8 cellular contexts compared by ENCODE assay signal in genomic region chr5:74865799-74866652, GRCh38. TPM values are rescaled to one million over a fixed set of nuclear protein-coding genes. Genes with fewer than 3 reads are reported as not detected.
DNase-seq lines count a peak whose midpoint lies in the region; FAIRE-seq and TF ChIP-seq lines count a peak whose summit lies in the region.

Gene FAM169A, minus strand, starts transcription at chr5:74866387. Its CDS starts 24,711 bp downstream, at chr5:74841676.

- FAIRE-seq in frontal cortex (lab: Jason Lieb, UNC), result no peak

- no peaks in the 10 kb centered on the region for H3K27me3 ChIP-seq in NT2/D1 (ENCODE audit: insufficient read depth, insufficient read length)

- TF ChIP-seq CTCF in HEK293 (tag by site-specific recombination; IDR thresholded peaks at IDR 0.05) (peak; percentile 62; the same call in 1 of the 2 replicates), type B pancreatic cell (conservative IDR thresholded peaks at IDR 0.05) (no peak)

- peak within 1 kb of the TSS; percentile 94 for H3K27ac ChIP-seq in HEK293 (ENCODE audit: extremely low read depth, low read depth, low read length)

- H3K4me3 Mint-ChIP-seq in type B pancreatic cell, result peak within 1 kb of the TSS; percentile 99

- peak; percentile 64 for DNase-seq in EL
- no peak for DNase-seq in NT2/D1 (ENCODE audit: low read depth, low spot score)
- peak; percentile 16 for DNase-seq in activated T-helper 9 cell treated with anti-CD3 and anti-CD28 coated beads, Interleukin-2, amount 50 U/mL, for 16 hours (ENCODE audit: low read depth)
- peak; percentile 72 to 76 for DNase-seq in frontal cortex (ENCODE audit: low spot score in 2 of 2)
- peak in 41 of 56 donors; percentile 12 to 77 (median 53) for DNase-seq in nucleus accumbens (lab: John Stamatoyannopoulos, UW)
- DNase-seq in type B pancreatic cell (ENCODE audit: extremely low spot score, unreplicated experiment), result peak; percentile 75
- DNase-seq in HUDEP-2 (lab: John Stamatoyannopoulos, UW; ENCODE audit: unreplicated experiment in 76 of 76), result no peak

- H3K36me3 ChIP-seq in HEK293 (ENCODE audit: control insufficient read depth in 2 of 2, insufficient read depth in 1 of 2, low read length in 2 of 2) (no peaks in the 10 kb centered on the region), NT2/D1 (ENCODE audit: insufficient read depth, insufficient read length, low read length) (no peaks in the 10 kb centered on the region)

- no peaks in the 10 kb centered on the region for H3K9me3 ChIP-seq in HEK293 (ENCODE audit: control insufficient read depth, insufficient read depth, low read depth, low read length)
- H3K9me3 ChIP-seq in NT2/D1 (ENCODE audit: insufficient read depth, low read length), result no peaks in the 10 kb centered on the region

- peak within 1 kb of the TSS; percentile 91 for H3K27ac Mint-ChIP-seq in type B pancreatic cell

- H3K36me3 Mint-ChIP-seq in type B pancreatic cell, result no peaks in the 10 kb centered on the region

- CTCF ChIA-PET in HEK293 (lab: Yijun Ruan, JAX), result interaction anchor here (0.6 to 1.1 kb wide), 5 partner anchors 10 to 431 kb away, joined by 3 to 5 read pairs (median 3); no protein-coding TSS in a partner anchor

- peaks cover 10% of the 10 kb centered on the region for H3K4me1 Mint-ChIP-seq in type B pancreatic cell (ENCODE audit: unreplicated experiment)

- POLR2A ChIA-PET in HEK293 (lab: Yijun Ruan, JAX), result interaction anchor here (0.7 to 1.2 kb wide), 4 partner anchors 9 to 99 kb away, joined by 3 read pairs; partner anchors contain the start of genes GFM2 and NSA2

- no peaks in the 10 kb centered on the region for H3K9me3 Mint-ChIP-seq in type B pancreatic cell

- H3K4me3 ChIP-seq in HEK293 (ENCODE audit: low read depth, low read length) (peak within 1 kb of the TSS; percentile 90), NT2/D1 (ENCODE audit: insufficient read length, low read depth) (peak within 1 kb of the TSS; percentile 85)

- H3K4me1 ChIP-seq in HEK293 (ENCODE audit: control insufficient read depth, insufficient read depth, low read length) (peaks cover 3% of the 10 kb centered on the region; the same call in 1 of the 2 replicates), NT2/D1 (ENCODE audit: insufficient read depth, insufficient read length) (no peaks in the 10 kb centered on the region)

- peak within 1 kb of the TSS; percentile 81 for H3K9ac ChIP-seq in NT2/D1 (ENCODE audit: insufficient read length, low read depth)

- H3K27me3 Mint-ChIP-seq in type B pancreatic cell, result peaks cover 9% of the 10 kb centered on the region

TF ChIP-seq in HEK293, 187 proteins besides CTCF, POLR2A, EP300 and RAD21:
- TF ChIP-seq ZBTB17 (tag by site-specific recombination; IDR thresholded peaks at IDR 0.05), result 0 out of 2 replicates have a peak, but pooled peaks have one; percentile 41
- no peak for TF ChIP-seq SP7 (tag by site-specific recombination; IDR thresholded peaks at IDR 0.05)
- TF ChIP-seq YY2 (tag by site-specific recombination; IDR thresholded peaks at IDR 0.05), result peak; percentile 44; the same call in 1 of the 2 replicates
- TF ChIP-seq ZNF341 (tag by site-specific recombination; IDR thresholded peaks at IDR 0.05; ENCODE audit: low read depth), result peak; percentile 39
- TF ChIP-seq KLF9 (tag by site-specific recombination; IDR thresholded peaks at IDR 0.05; ENCODE audit: low read depth), result 0 out of 2 replicates have a peak, but pooled peaks have one; percentile 35
- TF ChIP-seq ZNF654 (tag by site-specific recombination; IDR thresholded peaks at IDR 0.05; ENCODE audit: low read depth), result no peak
- no peak for TF ChIP-seq GFI1B (tag by site-specific recombination; IDR thresholded peaks at IDR 0.05)
- TF ChIP-seq GLIS2 (tag by site-specific recombination; IDR thresholded peaks at IDR 0.05), result peak; percentile 55; the same call in 1 of the 2 replicates
- TF ChIP-seq ZNF335 (tag by site-specific recombination; conservative IDR thresholded peaks at IDR 0.05), result no peak
- TF ChIP-seq ZNF404 (tag by site-specific recombination; IDR thresholded peaks at IDR 0.05), result no peak
- TF ChIP-seq ZNF677 (tag by site-specific recombination; IDR thresholded peaks at IDR 0.05), result 0 out of 2 replicates have a peak, but pooled peaks have one; percentile 4
- peak; percentile 84 for TF ChIP-seq IKZF3 (tag by site-specific recombination; IDR thresholded peaks at IDR 0.05)
- TF ChIP-seq MEIS1 (CRISPR knock-in tag; IDR thresholded peaks at IDR 0.05; ENCODE audit: borderline replicate concordance), result peak; percentile 35; the same call in 1 of the 2 replicates
- 0 out of 2 replicates have a peak, but pooled peaks have one; percentile 28 for TF ChIP-seq ZNF660 (tag by site-specific recombination; IDR thresholded peaks at IDR 0.05)
- TF ChIP-seq ZNF529 (tag by site-specific recombination; IDR thresholded peaks at IDR 0.05; ENCODE audit: insufficient replicate concordance), result no peak
- peak; percentile 61 for TF ChIP-seq ZFHX2 (tag by site-specific recombination; conservative IDR thresholded peaks at IDR 0.05)
- peak; percentile 80 for TF ChIP-seq ZBTB26 (tag by site-specific recombination; optimal IDR thresholded peaks at IDR 0.05)
- peak; percentile 29; the same call in 1 of the 2 replicates for TF ChIP-seq ZBTB20 (tag by site-specific recombination; IDR thresholded peaks at IDR 0.05)
- no peak for TF ChIP-seq ZSCAN23 (tag by site-specific recombination; IDR thresholded peaks at IDR 0.05)
- TF ChIP-seq ZNF585B (tag by site-specific recombination; IDR thresholded peaks at IDR 0.05), result no peak
- no peak for TF ChIP-seq SETDB1 (IDR thresholded peaks at IDR 0.05; ENCODE audit: insufficient read length, low read length)
- peak; percentile 76 for TF ChIP-seq YY1 (tag by site-specific recombination; IDR thresholded peaks at IDR 0.05)
- 0 out of 2 replicates have a peak, but pooled peaks have one; percentile 18 for TF ChIP-seq ZSCAN30 (tag by site-specific recombination; IDR thresholded peaks at IDR 0.05)
- 0 out of 2 replicates have a peak, but pooled peaks have one; percentile 15 for TF ChIP-seq ZBTB48 (tag by site-specific recombination; IDR thresholded peaks at IDR 0.05)
- TF ChIP-seq ZSCAN18 (tag by site-specific recombination; IDR thresholded peaks at IDR 0.05), result no peak
- TF ChIP-seq EGR2 (tag by site-specific recombination; IDR thresholded peaks at IDR 0.05; ENCODE audit: low read depth), result peak; percentile 21; the same call in 1 of the 2 replicates
- no peak for TF ChIP-seq ZNF658 (tag by site-specific recombination; IDR thresholded peaks at IDR 0.05)
- TF ChIP-seq PBX3 (CRISPR knock-in tag; IDR thresholded peaks at IDR 0.05), result peak; percentile 66; the same call in 1 of the 2 replicates
- TF ChIP-seq GLIS1 (tag by site-specific recombination; IDR thresholded peaks at IDR 0.05), result no peak
- TF ChIP-seq ZNF596 (tag by site-specific recombination; IDR thresholded peaks at IDR 0.05), result peak; percentile 35; the same call in 1 of the 2 replicates

RNA-seq across cellular contexts. Expression of gene FAM169A, which starts in this region (rescaled TPM):
- total RNA-seq in frontal cortex (75.4 TPM), type B pancreatic cell (ENCODE audit: low replicate concordance) (14.5 and 25.4 TPM in 2 replicates)

Comparison
In these comparisons a context has a peak if more than half of its experiments do, and no peak if none do; other contexts are left out.
1. DNase-seq: peak in EL (single experiment), activated T-helper 9 cell treated with anti-CD3 and anti-CD28 coated beads, Interleukin-2, amount 50 U/mL, for 16 hours (single experiment), frontal cortex (2 of 2), nucleus accumbens (41 of 56) and type B pancreatic cell (single experiment); none in NT2/D1 (single experiment) and HUDEP-2 (0 of 76).